ENCODE assay signal across 17 cellular contexts in the genomic region with DNA sequence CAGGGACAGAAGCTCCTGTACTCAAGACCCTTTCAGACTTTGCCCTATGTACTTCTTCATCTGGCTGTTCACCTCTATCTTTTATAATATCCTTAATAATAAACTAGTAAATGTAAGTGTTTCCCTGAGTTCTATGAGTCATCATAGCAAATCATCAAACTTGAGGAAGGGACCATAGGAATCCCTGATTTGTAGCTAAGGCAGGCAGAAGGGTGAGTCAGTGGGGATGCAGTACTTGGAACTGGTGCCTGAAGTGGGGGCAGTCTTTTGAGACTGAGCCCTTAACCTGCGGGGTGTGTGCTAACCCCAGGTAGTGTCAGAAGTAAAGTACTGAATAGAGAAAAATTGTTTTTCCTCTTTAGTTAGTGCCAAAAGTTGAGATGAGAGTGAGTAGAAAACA. TPM values are rescaled to one million over a fixed set of nuclear protein-coding genes. Genes with fewer than 3 reads are reported as not detected.
DNase-seq lines count a peak whose midpoint lies in the region; ATAC-seq and TF ChIP-seq lines count a peak whose summit lies in the region.
"Had no signal": no experiment of that assay in that cellular context is flagged by ENCODE, and none has a peak within 500 bp of the region (broad histone marks: within the 10 kb centered on the region; RNA-seq: fewer than 3 reads in every experiment).

No MANE protein-coding gene starts in this region.

- no peak overlapping the region for H4K8ac ChIP-seq in IMR-90 (ENCODE audit: low read depth in 2 of 2, low read length in 2 of 2)

- H3K9me2 ChIP-seq in hepatocyte (replicated peaks; ENCODE audit: insufficient read depth): no peaks in the 10 kb centered on the region

- H2AFZ ChIP-seq in IMR-90 (replicated peaks; ENCODE audit: low read length, poor library complexity) (no peak overlapping the region), hepatocyte (no peak overlapping the region)

- BruUV-seq in IMR-90 (replicated peaks; lab: Mats Ljungman, UMichigan): no TSS peak

- H3K4ac ChIP-seq in IMR-90 (ENCODE audit: low read depth, low read length): no peak overlapping the region

- TF ChIP-seq CTCF in IMR-90 (conservative IDR thresholded peaks at IDR 0.05; ENCODE audit: low read depth, low read length) (no peak), foreskin keratinocyte (conservative IDR thresholded peaks at IDR 0.05) (no peak), hepatocyte (IDR thresholded peaks at IDR 0.05; ENCODE audit: poor library complexity) (no peak)

- no peaks in the 10 kb centered on the region for H3K9me3 ChIP-seq in IMR-90 (ENCODE audit: control insufficient read depth, insufficient read depth, low read length)
- H3K9me3 ChIP-seq in hepatocyte (ENCODE audit: low read depth): no peaks in the 10 kb centered on the region
- H3K9me3 ChIP-seq: Peyer's patch had no signal

- H3K4me3 ChIP-seq in IMR-90 (ENCODE audit: insufficient read depth, low read depth, low read length) (no peak overlapping the region), hepatocyte (no peak overlapping the region)
- H3K4me3 ChIP-seq: dorsolateral prefrontal cortex, Peyer's patch had no signal

- H3K27me3 ChIP-seq in IMR-90 (ENCODE audit: control insufficient read depth, insufficient read depth, low read length) (peaks cover 8% of the 10 kb centered on the region), foreskin keratinocyte (no peaks in the 10 kb centered on the region), hepatocyte (peaks cover 45% of the 10 kb centered on the region)
- H3K27me3 ChIP-seq: dorsolateral prefrontal cortex, Peyer's patch had no signal

- no peak overlapping the region for H3K18ac ChIP-seq in IMR-90 (ENCODE audit: low read depth, low read length)

- peaks cover 5% of the 10 kb centered on the region for H3K9me1 ChIP-seq in IMR-90 (ENCODE audit: insufficient read depth, low read length)

- no peaks in the 10 kb centered on the region for H3K79me2 ChIP-seq in hepatocyte

- no peak overlapping the region for H4K91ac ChIP-seq in IMR-90 (ENCODE audit: insufficient read depth, low read depth, low read length)

- H3K56ac ChIP-seq in IMR-90 (ENCODE audit: extremely low read depth, insufficient read depth, low read length): no peak overlapping the region

- CTCF ChIA-PET in IMR-90 (lab: Yijun Ruan, JAX): no interaction called here

- H4K20me1 ChIP-seq in IMR-90 (ENCODE audit: insufficient read depth, low read length): no peaks in the 10 kb centered on the region
- no peaks in the 10 kb centered on the region for H4K20me1 ChIP-seq in hepatocyte (ENCODE audit: insufficient read depth, poor library complexity, severe bottlenecking)

- DNase-seq in AG08396 (ENCODE audit: low spot score): peak; percentile 29
- peak; percentile 72 for DNase-seq in IMR-90
- peak; percentile 16 for DNase-seq in astrocyte of the hippocampus (ENCODE audit: low read depth, low spot score)
- DNase-seq in foreskin keratinocyte: peak; percentile 27 to 60
- no peak for DNase-seq in COLO829 (ENCODE audit: low spot score)
- no peak for DNase-seq in NCI-H2227 (lab: John Stamatoyannopoulos, UW; ENCODE audit: unreplicated experiment)
- no peak for DNase-seq in AG08395 (ENCODE audit: low spot score)
- no peak for DNase-seq in hepatocyte (ENCODE audit: low spot score)
- DNase-seq: activated CD4-positive, alpha-beta T cell treated with anti-CD3 and anti-CD28 coated beads for 1 hour; activated CD8-positive, alpha-beta memory T cell treated with anti-CD3 and anti-CD28 coated beads, Interleukin-2, amount 50 U/mL, for 4 hours; dorsolateral prefrontal cortex; foreskin melanocyte; natural killer cell; NCI-H2081; Peyer's patch; stimulated activated naive CD8-positive, alpha-beta T cell treated with anti-CD3 and anti-CD28 coated beads, Interleukin-15, amount 100 ng/mL, for 72 hours; T-helper 2 cell had no signal

- POLR2A ChIA-PET in IMR-90 (lab: Charles Lee; ENCODE audit: unreplicated experiment): no interaction called here

- no peak for TF ChIP-seq RAD21 in IMR-90 (IDR thresholded peaks at IDR 0.05; ENCODE audit: low read length)

- ATAC-seq in IMR-90 (ENCODE audit: low read depth): peak; percentile 53
- ATAC-seq in foreskin keratinocyte: peak; percentile 86
- ATAC-seq: natural killer cell; stimulated activated naive CD8-positive, alpha-beta T cell treated with anti-CD3 and anti-CD28 coated beads, Interleukin-15, amount 100 ng/mL, for 72 hours had no signal

- H3K27ac ChIP-seq in IMR-90 (ENCODE audit: insufficient read depth, low read length): no peak overlapping the region
- no peak overlapping the region for H3K27ac ChIP-seq in foreskin keratinocyte
- H3K27ac ChIP-seq in hepatocyte: no peak overlapping the region
- H3K27ac ChIP-seq: dorsolateral prefrontal cortex, Peyer's patch had no signal

- no peak overlapping the region for H3K23ac ChIP-seq in IMR-90 (ENCODE audit: low read depth, low read length)

- dilution Hi-C loops in IMR-90 (cut with HindIII; ENCODE audit: low sequenced_read_pairs, unreplicated experiment): no loop called here

- no CpG with 5 or more reads among the region's 1 CpG for WGBS in IMR-90 (ENCODE audit: extremely low coverage in 2 of 2, insufficient read length in 1 of 2), 2 experiments
- WGBS in hepatocyte (ENCODE audit: low lambda C conversion rate, missing lambda C conversion rate): 69% methylated on average over 1 of the region's 1 CpG

- H3K79me1 ChIP-seq in IMR-90 (ENCODE audit: low read depth in 1 of 2, low read length in 2 of 2): 0 out of 4 replicates have a peak, but pooled peaks cover 0 to 2% of the 10 kb centered on the region in 2 experiments

- no peak overlapping the region for H2AK9ac ChIP-seq in IMR-90 (replicated peaks; ENCODE audit: low read depth, low read length, poor library complexity)

- in situ Hi-C loops in IMR-90 (cut with MboI; ENCODE audit: low sequenced_read_pairs): no loop called here

- no peak overlapping the region for H2BK20ac ChIP-seq in IMR-90 (ENCODE audit: low read depth, low read length)

- H2AK5ac ChIP-seq in IMR-90 (ENCODE audit: low read depth, low read length): no peak overlapping the region

- no peak for TF ChIP-seq POLR2A in IMR-90 (IDR thresholded peaks at IDR 0.05; ENCODE audit: low read depth, low read length)

- H3K4me2 ChIP-seq in IMR-90 (ENCODE audit: low read depth, low read length) (no peak overlapping the region), hepatocyte (no peak overlapping the region)

- no peak overlapping the region for H4K5ac ChIP-seq in IMR-90 (ENCODE audit: low read depth, low read length)

- H3K9ac ChIP-seq in IMR-90 (ENCODE audit: low read depth, low read length): no peak overlapping the region

- H2BK5ac ChIP-seq in IMR-90 (ENCODE audit: low read depth, low read length, poor library complexity, severe bottlenecking): no peak overlapping the region

- no peak overlapping the region for H3K14ac ChIP-seq in IMR-90 (replicated peaks; ENCODE audit: low read depth, low read length)

- intact Hi-C loops in IMR-90 (cut with micrococcal nuclease): no loop called here

- H3K36me3 ChIP-seq in IMR-90 (ENCODE audit: control insufficient read depth, insufficient read depth, low read length) (no peaks in the 10 kb centered on the region), hepatocyte (replicated peaks; ENCODE audit: insufficient read depth, low read depth) (no peaks in the 10 kb centered on the region)
- H3K36me3 ChIP-seq: Peyer's patch had no signal

- H3K4me1 ChIP-seq in IMR-90 (ENCODE audit: control insufficient read depth, insufficient read depth, low read length): peaks cover 2% of the 10 kb centered on the region; the same call in 1 of the 2 replicates
- H3K4me1 ChIP-seq in foreskin keratinocyte: peaks cover 15% of the 10 kb centered on the region
- H3K4me1 ChIP-seq in hepatocyte (ENCODE audit: insufficient read depth): peaks cover 6% of the 10 kb centered on the region

- H2BK15ac ChIP-seq in IMR-90 (ENCODE audit: low read depth, low read length): no peak overlapping the region

- H2BK120ac ChIP-seq in IMR-90 (ENCODE audit: low read depth, low read length): no peak overlapping the region

TF ChIP-seq in IMR-90, 13 proteins besides CTCF, POLR2A, EP300 and RAD21:
- TF ChIP-seq BHLHE40 (IDR thresholded peaks at IDR 0.05; ENCODE audit: low read depth, low read length) (peak; percentile 23; the same call in 1 of the 2 replicates), FOS (IDR thresholded peaks at IDR 0.05; ENCODE audit: low read depth, low read length) (peak; percentile 54; the same call in 1 of the 2 replicates), RCOR1 (IDR thresholded peaks at IDR 0.05; ENCODE audit: insufficient replicate concordance, low read length) (no peak), MAFK (IDR thresholded peaks at IDR 0.05; ENCODE audit: low read depth, low read length) (no peak), MAZ (IDR thresholded peaks at IDR 0.05; ENCODE audit: borderline replicate concordance, low read depth, low read length) (no peak)
- TF ChIP-seq, protein P1, sequence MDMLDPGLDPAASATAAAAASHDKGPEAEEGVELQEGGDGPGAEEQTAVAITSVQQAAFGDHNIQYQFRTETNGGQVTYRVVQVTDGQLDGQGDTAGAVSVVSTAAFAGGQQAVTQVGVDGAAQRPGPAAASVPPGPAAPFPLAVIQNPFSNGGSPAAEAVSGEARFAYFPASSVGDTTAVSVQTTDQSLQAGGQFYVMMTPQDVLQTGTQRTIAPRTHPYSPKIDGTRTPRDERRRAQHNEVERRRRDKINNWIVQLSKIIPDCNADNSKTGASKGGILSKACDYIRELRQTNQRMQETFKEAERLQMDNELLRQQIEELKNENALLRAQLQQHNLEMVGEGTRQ (IDR thresholded peaks at IDR 0.05; ENCODE audit: low read depth, low read length): no peak

RNA-seq across cellular contexts. Expression of a gene that starts 6.2 kb away (rescaled TPM):
- total RNA-seq in IMR-90 (2012; rRNA removed) (28.7 and 40.0 TPM in 2 replicates), foreskin keratinocyte (24.9 and 25.2 TPM in 2 replicates), hepatocyte (38.1 and 47.7 TPM in 2 replicates)
- polyA plus RNA-seq in IMR-90 (2012; rRNA removed) (26.3 and 31.1 TPM in 2 replicates), foreskin keratinocyte (22.5 and 24.2 TPM in 2 replicates), hepatocyte (49.4 and 53.0 TPM in 2 replicates)
- polyA plus RNA-seq in IMR-90 (2012; cell fraction: cytosol; rRNA removed): 18.9 and 24.5 TPM in 2 replicates
- 12.9 and 56.2 TPM in 2 replicates for polyA plus RNA-seq in IMR-90 (2012; cell fraction: nucleus; rRNA removed; ENCODE audit: low replicate concordance)

Comparison
In these comparisons a context has a peak if more than half of its experiments do, and no peak if none do; other contexts are left out.
1. DNase-seq: peak in AG08396 (single experiment), IMR-90 (single experiment), astrocyte of the hippocampus (single experiment) and foreskin keratinocyte (2 of 2); none in COLO829 (single experiment), NCI-H2227 (single experiment), AG08395 (single experiment) and hepatocyte (single experiment).